Comparison of ENCODE assay signal across 10 cellular contexts in genomic region chr7:24738577-24738976, GRCh38.
"Had no signal": no experiment of that assay in that cellular context is flagged by ENCODE, and none has a peak within 500 bp of the region (broad histone marks: within the 10 kb centered on the region; RNA-seq: fewer than 3 reads in every experiment).

No MANE protein-coding gene starts in this region.

- H3K27ac Mint-ChIP-seq: HFFc6 had no signal

- H3K4me3 ChIP-seq: GM23248, HAP-1 had no signal

- H3K36me3 ChIP-seq: HAP-1 had no signal

- H3K4me2 ChIP-seq: KMS-11 had no signal

- H3K27ac ChIP-seq: GM23248, HL-60, KMS-11 had no signal

- H2AFZ ChIP-seq: GM23248 had no signal

- H3K4me3 Mint-ChIP-seq: HFFc6 had no signal

- H3K4me1 ChIP-seq: HAP-1 had no signal

- DNase-seq: GM23248, GOT3, H7, HFFc6, IMR-90, Karpas-422, KBM-7 had no signal

- H3K9me3 ChIP-seq: HAP-1 had no signal

- H3K9ac ChIP-seq: GM23248, KMS-11 had no signal
